Comparison of ENCODE assay signal across 8 cellular contexts in genomic region chr14:105061428-105062047, GRCh38. TPM values are rescaled to one million over a fixed set of nuclear protein-coding genes. Genes with fewer than 3 reads are reported as not detected.
DNase-seq lines count a peak whose midpoint lies in the region; ATAC-seq, FAIRE-seq and TF ChIP-seq lines count a peak whose summit lies in the region.

No MANE protein-coding gene starts in this region.

- POLR2A ChIA-PET in T-cell (lab: Charles Lee) = interaction anchor here in 1 of 2 donors (0.5 to 0.7 kb wide), 2 partner anchors 32 to 76 kb away, joined by 4 read pairs; partner anchors contain the start of gene CLBA1

- TF ChIP-seq POLR2A in spleen (IDR thresholded peaks at IDR 0.05) = no peak

- peak; percentile 94 for FAIRE-seq in GM18507 (lab: Jason Lieb, UNC)

- H3K27ac ChIP-seq in spleen = peak overlapping the region; percentile 83 to 97 (median 94)

- H3K27ac Mint-ChIP-seq in T-cell = peak overlapping the region; percentile 97 to 98
- peak overlapping the region; percentile 100 for H3K27ac Mint-ChIP-seq in central memory CD8-positive, alpha-beta T cell (ENCODE audit: low read depth)

- CTCF ChIA-PET in T-cell (lab: Charles Lee) = interaction anchor here in 1 of 2 donors (0.8 kb wide), 1 partner anchor 71 kb away, joined by 7 read pairs; no protein-coding TSS in a partner anchor

- TF ChIP-seq CTCF in spleen (IDR thresholded peaks at IDR 0.05 in 8 of 11, conservative IDR thresholded peaks at IDR 0.05 in 3 of 11) = no peak

- intact Hi-C loops in spleen (cut with DNase I; ENCODE audit: low total_unique reads) = no loop called here

- DNase-seq in GM18507 (ENCODE audit: extremely low spot score, insufficient read length, low read depth) = no peak
- DNase-seq in T-cell = peak in 22 of 34 experiments; percentile 23 to 55 (median 37)
- no peak for DNase-seq in central memory CD8-positive, alpha-beta T cell (ENCODE audit: low spot score in 2 of 2)
- peak; percentile 94 for DNase-seq in spleen
- no peak for DNase-seq in NCI-H1092 (lab: John Stamatoyannopoulos, UW)
- DNase-seq in NCI-H2196 (lab: John Stamatoyannopoulos, UW; ENCODE audit: unreplicated experiment) = no peak
- no peak for DNase-seq in DMS 273 (lab: John Stamatoyannopoulos, UW; ENCODE audit: unreplicated experiment)

- peaks cover 61 to 75% (median 73%) of the 10 kb centered on the region in 3 donors for H3K4me1 Mint-ChIP-seq in T-cell
- peaks cover 69% of the 10 kb centered on the region for H3K4me1 Mint-ChIP-seq in central memory CD8-positive, alpha-beta T cell

- WGBS in spleen, 5 donors = 2 to 12% (median 5%) methylated on average over 9 to 13 of the region's 13 CpGs

- no peaks in the 10 kb centered on the region for H3K27me3 ChIP-seq in spleen (replicated peaks in 1 of 7)

- no peaks in the 10 kb centered on the region for H3K9me3 Mint-ChIP-seq in T-cell
- H3K9me3 Mint-ChIP-seq in central memory CD8-positive, alpha-beta T cell = no peaks in the 10 kb centered on the region

- peak overlapping the region; percentile 80 to 85 (median 82) for H3K4me3 Mint-ChIP-seq in T-cell
- H3K4me3 Mint-ChIP-seq in central memory CD8-positive, alpha-beta T cell = peak overlapping the region; percentile 99

- peaks cover 14% of the 10 kb centered on the region for H3K36me3 Mint-ChIP-seq in T-cell
- H3K36me3 Mint-ChIP-seq in central memory CD8-positive, alpha-beta T cell (ENCODE audit: insufficient read depth) = peaks cover 68% of the 10 kb centered on the region

- peaks cover 57 to 90% (median 76%) of the 10 kb centered on the region in 6 donors for H3K4me1 ChIP-seq in spleen

- H3K36me3 ChIP-seq in spleen = peaks cover 0 to 24% (median 6%) of the 10 kb centered on the region in 6 donors

- H3K4me3 ChIP-seq in spleen = peak overlapping the region; percentile 24 to 71 (median 31)

- ATAC-seq in T-cell (replicated peaks in 1 of 4) (peak in 1 of 4 experiments; percentile 3), HG03439 (IDR thresholded peaks at IDR 0.05; ENCODE audit: unreplicated experiment) (no peak)
- ATAC-seq in central memory CD8-positive, alpha-beta T cell (replicated peaks; ENCODE audit: extremely low read depth, poor library complexity, severe bottlenecking) = no peak

- no peaks in the 10 kb centered on the region for H3K27me3 Mint-ChIP-seq in T-cell
- H3K27me3 Mint-ChIP-seq in central memory CD8-positive, alpha-beta T cell = no peaks in the 10 kb centered on the region

- H3K9me3 ChIP-seq in spleen = no peaks in the 10 kb centered on the region

RNA-seq across cellular contexts. Expression of gene GPR132, which starts 3.7 kb away (rescaled TPM):
- 10 to 100 TPM; 47.0 to 58.0 (median 49.7) TPM for total RNA-seq in T-cell
- 10 to 100 TPM; 17.5 to 33.7 (median 23.1) TPM for total RNA-seq in spleen
- polyA plus RNA-seq in spleen = 1 to 10 TPM; 5.0 to 9.0 (median 5.8) TPM

RNA-seq across cellular contexts. Expression of gene CDCA4, which starts 40.7 kb away (rescaled TPM):
- total RNA-seq in T-cell = 10 to 100 TPM; 13.0 to 20.1 (median 15.8) TPM
- total RNA-seq in spleen = 10 to 100 TPM in 2 of 7 donors, 1 to 10 TPM in 5; 6.5 to 15.1 (median 8.7) TPM
- polyA plus RNA-seq in spleen = 10 to 100 TPM in 1 of 3 donors, 1 to 10 TPM in 2; 5.8 to 10.5 (median 8.5) TPM

Comparison
In these comparisons a context has a peak if more than half of its experiments do, and no peak if none do; other contexts are left out.
1. DNase-seq: peak in T-cell (22 of 34) and spleen (single experiment); none in GM18507 (single experiment), central memory CD8-positive, alpha-beta T cell (0 of 2), NCI-H1092 (single experiment), NCI-H2196 (single experiment) and DMS 273 (single experiment).